Comparison of ENCODE assay signal across 18 cellular contexts in genomic region chr10:86511027-86511865, GRCh38. TPM values are rescaled to one million over a fixed set of nuclear protein-coding genes. Genes with fewer than 3 reads are reported as not detected.
DNase-seq lines count a peak whose midpoint lies in the region; ATAC-seq and TF ChIP-seq lines count a peak whose summit lies in the region.
"Had no signal": no experiment of that assay in that cellular context is flagged by ENCODE, and none has a peak within 500 bp of the region (broad histone marks: within the 10 kb centered on the region; RNA-seq: fewer than 3 reads in every experiment).

No MANE protein-coding gene starts in this region.

- H4K20me1 ChIP-seq in GM23338 (replicated peaks; ENCODE audit: insufficient read depth) = peaks cover 41% of the 10 kb centered on the region
- peaks cover 28% of the 10 kb centered on the region; the same call in 1 of the 2 replicates for H4K20me1 ChIP-seq in SU-DHL-6 (ENCODE audit: low read depth, low read length)

- H3K9me3 ChIP-seq in SU-DHL-6 (ENCODE audit: insufficient read depth, low read length) = no peaks in the 10 kb centered on the region
- H3K9me3 ChIP-seq: A549 had no signal

- CTCF ChIA-PET in T-cell (lab: Charles Lee) = interaction anchor here in 1 of 2 donors (1.4 kb wide), 1 partner anchor 8 kb away, joined by 3 read pairs; no protein-coding TSS in a partner anchor

- H3K36me3 Mint-ChIP-seq in GM23338 (ENCODE audit: low read depth) = peaks cover 25% of the 10 kb centered on the region; the same call in 2 of the 3 replicates
- H3K36me3 Mint-ChIP-seq in central memory CD8-positive, alpha-beta T cell (ENCODE audit: insufficient read depth) = peaks cover 39% of the 10 kb centered on the region
- H3K36me3 Mint-ChIP-seq in stimulated activated effector memory CD8-positive, alpha-beta T cell treated with anti-CD3 and anti-CD28 coated beads, Interleukin-12 subunit alpha, Interleukin-12 subunit beta, amount 100 ng/mL, for 72 hours = no peaks in the 10 kb centered on the region
- peaks cover 35% of the 10 kb centered on the region for H3K36me3 Mint-ChIP-seq in T-cell

- POLR2A ChIA-PET in T-cell (lab: Charles Lee) = no interaction called here

- peaks cover 9% of the 10 kb centered on the region for H3K4me1 ChIP-seq in GM23338 (ENCODE audit: insufficient read depth)

- H2AFZ ChIP-seq in GM23338 (no peak overlapping the region), SU-DHL-6 (ENCODE audit: low read depth, low read length, severe bottlenecking) (no peak overlapping the region)
- H2AFZ ChIP-seq: GM23248 had no signal

- H3F3A ChIP-seq in GM23338 (replicated peaks; ENCODE audit: low read depth) (no peaks in the 10 kb centered on the region), SU-DHL-6 (ENCODE audit: insufficient read depth) (peaks cover 39% of the 10 kb centered on the region; the same call in 1 of the 2 replicates)

- no peaks in the 10 kb centered on the region for H3K9me2 ChIP-seq in GM23338 (ENCODE audit: insufficient read depth)
- no peaks in the 10 kb centered on the region for H3K9me2 ChIP-seq in SU-DHL-6 (replicated peaks; ENCODE audit: insufficient read depth, low read length)

- DNase-seq in GM23338 (ENCODE audit: low spot score) = peak; percentile 28
- DNase-seq in central memory CD8-positive, alpha-beta T cell (ENCODE audit: low spot score in 2 of 2) = no peak
- DNase-seq in stimulated activated effector memory CD8-positive, alpha-beta T cell treated with anti-CD3 and anti-CD28 coated beads, Interleukin-12 subunit alpha, Interleukin-12 subunit beta, amount 100 ng/mL, for 72 hours (ENCODE audit: low spot score in 2 of 2) = no peak
- no peak for DNase-seq in T-cell
- DNase-seq in NCI-H1694 (lab: John Stamatoyannopoulos, UW) = no peak
- DNase-seq: GM23248, NCI-H1092 treated with DMSO at 0.1 percent for 48 hours, NCI-H146, NCI-H2029 treated with DMSO at 0.1 percent for 48 hours, NCI-H2171 treated with DMSO at 0.1 percent for 48 hours, NCI-H524 treated with DMSO at 0.1 percent for 48 hours, NCI-H82 had no signal

- H3K36me3 ChIP-seq in GM23338 (ENCODE audit: insufficient read depth) (no peaks in the 10 kb centered on the region), SU-DHL-6 (ENCODE audit: low read length) (peaks cover 34% of the 10 kb centered on the region; the same call in 1 of the 2 replicates)

- H3K4me3 ChIP-seq in GM23338 (peak overlapping the region; percentile 9; the same call in 1 of the 2 replicates), SU-DHL-6 (ENCODE audit: insufficient read depth, low read length, poor library complexity, severe bottlenecking) (no peak overlapping the region)
- H3K4me3 ChIP-seq: A549, GM23248 had no signal

- TF ChIP-seq CTCF in GM23338 (conservative IDR thresholded peaks at IDR 0.05; ENCODE audit: low read depth in 2 of 2) = no peak
- no peak for TF ChIP-seq CTCF in SU-DHL-6 (IDR thresholded peaks at IDR 0.05; ENCODE audit: insufficient read depth, low read length, poor library complexity, severe bottlenecking)

- peak; percentile 56 for ATAC-seq in GM23338
- ATAC-seq in central memory CD8-positive, alpha-beta T cell (replicated peaks; ENCODE audit: extremely low read depth, poor library complexity, severe bottlenecking) = no peak
- no peak for ATAC-seq in stimulated activated effector memory CD8-positive, alpha-beta T cell treated with anti-CD3 and anti-CD28 coated beads, Interleukin-12 subunit alpha, Interleukin-12 subunit beta, amount 100 ng/mL, for 72 hours
- ATAC-seq in T-cell (replicated peaks in 1 of 4) = no peak
- ATAC-seq in HG02610 (IDR thresholded peaks at IDR 0.05; ENCODE audit: unreplicated experiment) = no peak
- ATAC-seq: A549, Panc1, SK-N-SH treated with all-trans-retinoic acid at 6 μM for 48 hours had no signal

- no peak overlapping the region for H3K9ac ChIP-seq in SU-DHL-6 (ENCODE audit: low read length)
- H3K9ac ChIP-seq: GM23248 had no signal

- H3K27me3 ChIP-seq in GM23338 (ENCODE audit: insufficient read depth) (no peaks in the 10 kb centered on the region), SU-DHL-6 (ENCODE audit: low read length) (no peaks in the 10 kb centered on the region)

- H3K9me3 Mint-ChIP-seq in GM23338 = no peaks in the 10 kb centered on the region
- no peaks in the 10 kb centered on the region for H3K9me3 Mint-ChIP-seq in central memory CD8-positive, alpha-beta T cell
- no peaks in the 10 kb centered on the region for H3K9me3 Mint-ChIP-seq in stimulated activated effector memory CD8-positive, alpha-beta T cell treated with anti-CD3 and anti-CD28 coated beads, Interleukin-12 subunit alpha, Interleukin-12 subunit beta, amount 100 ng/mL, for 72 hours
- no peaks in the 10 kb centered on the region for H3K9me3 Mint-ChIP-seq in T-cell

- H3K4me2 ChIP-seq in GM23338 (peak overlapping the region; percentile 10), SU-DHL-6 (ENCODE audit: low read depth, low read length, poor library complexity, severe bottlenecking) (peak overlapping the region; percentile 55)
- H3K4me2 ChIP-seq: A549 had no signal

- H3K79me2 ChIP-seq in GM23338 (replicated peaks; ENCODE audit: insufficient read depth) = peaks cover 100% of the 10 kb centered on the region
- H3K79me2 ChIP-seq in SU-DHL-6 (ENCODE audit: insufficient read depth, low read length) = peaks cover 100% of the 10 kb centered on the region

- H3K4me3 Mint-ChIP-seq in GM23338 = no peak overlapping the region
- no peak overlapping the region for H3K4me3 Mint-ChIP-seq in central memory CD8-positive, alpha-beta T cell
- no peak overlapping the region for H3K4me3 Mint-ChIP-seq in stimulated activated effector memory CD8-positive, alpha-beta T cell treated with anti-CD3 and anti-CD28 coated beads, Interleukin-12 subunit alpha, Interleukin-12 subunit beta, amount 100 ng/mL, for 72 hours
- H3K4me3 Mint-ChIP-seq in T-cell = no peak overlapping the region
- H3K4me3 Mint-ChIP-seq: B cell had no signal

- no peak overlapping the region for H3K27ac Mint-ChIP-seq in GM23338
- H3K27ac Mint-ChIP-seq in central memory CD8-positive, alpha-beta T cell (ENCODE audit: low read depth) = peak overlapping the region; percentile 54
- peak overlapping the region; percentile 46 for H3K27ac Mint-ChIP-seq in stimulated activated effector memory CD8-positive, alpha-beta T cell treated with anti-CD3 and anti-CD28 coated beads, Interleukin-12 subunit alpha, Interleukin-12 subunit beta, amount 100 ng/mL, for 72 hours
- no peak overlapping the region for H3K27ac Mint-ChIP-seq in T-cell
- H3K27ac Mint-ChIP-seq: B cell had no signal

- H3K27ac ChIP-seq in GM23338 (ENCODE audit: low read depth) = no peak overlapping the region
- H3K27ac ChIP-seq in SU-DHL-6 (ENCODE audit: low read depth, low read length) = peak overlapping the region; percentile 5; the same call in 1 of the 2 replicates
- H3K27ac ChIP-seq: A549, GM23248 had no signal

- H3K4me1 Mint-ChIP-seq in GM23338 = peaks cover 18% of the 10 kb centered on the region
- peaks cover 36% of the 10 kb centered on the region for H3K4me1 Mint-ChIP-seq in central memory CD8-positive, alpha-beta T cell
- peaks cover 36% of the 10 kb centered on the region for H3K4me1 Mint-ChIP-seq in stimulated activated effector memory CD8-positive, alpha-beta T cell treated with anti-CD3 and anti-CD28 coated beads, Interleukin-12 subunit alpha, Interleukin-12 subunit beta, amount 100 ng/mL, for 72 hours
- peaks cover 55 to 57% (median 57%) of the 10 kb centered on the region in 3 donors for H3K4me1 Mint-ChIP-seq in T-cell

- no peaks in the 10 kb centered on the region for H3K27me3 Mint-ChIP-seq in GM23338 (ENCODE audit: insufficient read depth, low read depth, poor library complexity)
- no peaks in the 10 kb centered on the region for H3K27me3 Mint-ChIP-seq in central memory CD8-positive, alpha-beta T cell
- no peaks in the 10 kb centered on the region for H3K27me3 Mint-ChIP-seq in T-cell
- H3K27me3 Mint-ChIP-seq: B cell had no signal

RNA-seq across cellular contexts. Expression of gene WAPL, which starts 10.3 kb away (rescaled TPM):
- total RNA-seq in GM23338 (2014; rRNA removed; shearing (Covaris generic)) = 60.8 and 67.9 TPM in 2 replicates
- polyA plus RNA-seq in GM23338 (2016; fragmentation: Nextera tagmentation; extraction: Ambion mirVana) = 23.6 and 25.2 TPM in 2 replicates
- total RNA-seq in T-cell = 10 to 100 TPM; 43.2 to 46.5 (median 44.8) TPM

Comparison
In these comparisons a context has a peak if more than half of its experiments do, and no peak if none do; other contexts are left out.
1. H3K27ac Mint-ChIP-seq: peak in central memory CD8-positive, alpha-beta T cell (single experiment) and stimulated activated effector memory CD8-positive, alpha-beta T cell treated with anti-CD3 and anti-CD28 coated beads, Interleukin-12 subunit alpha, Interleukin-12 subunit beta, amount 100 ng/mL, for 72 hours (single experiment); none in GM23338 (single experiment) and T-cell (0 of 2).